Comparison of ENCODE assay signal across 9 cellular contexts in genomic region chr4:15400911-15401671, GRCh38. TPM values are rescaled to one million over a fixed set of nuclear protein-coding genes. Genes with fewer than 3 reads are reported as not detected.
DNase-seq lines count a peak whose midpoint lies in the region; ATAC-seq and FAIRE-seq lines count a peak whose summit lies in the region.
"Had no signal": no experiment of that assay in that cellular context is flagged by ENCODE, and none has a peak within 500 bp of the region (broad histone marks: within the 10 kb centered on the region; RNA-seq: fewer than 3 reads in every experiment).

No MANE protein-coding gene starts in this region.

- no peaks in the 10 kb centered on the region for H3K36me3 Mint-ChIP-seq in natural killer cell treated with Interleukin-12 subunit alpha and Interleukin-12 subunit beta and Interleukin-15 and Interleukin-18, amount 100 ng/mL, for 72 hours

- H3K9me3 Mint-ChIP-seq in natural killer cell treated with Interleukin-12 subunit alpha and Interleukin-12 subunit beta and Interleukin-15 and Interleukin-18, amount 100 ng/mL, for 72 hours: no peaks in the 10 kb centered on the region

- DNase-seq in GM03348 (ENCODE audit: low spot score): peak; percentile 88
- peak; percentile 55 to 59 for DNase-seq in SJSA1 (ENCODE audit: low read depth in 1 of 2, low spot score in 2 of 2)
- no peak for DNase-seq in natural killer cell treated with Interleukin-12 subunit alpha and Interleukin-12 subunit beta and Interleukin-15 and Interleukin-18, amount 100 ng/mL, for 72 hours (ENCODE audit: low spot score)
- no peak for DNase-seq in DMS153 treated with DMSO at 0.1 percent for 48 hours (lab: John Stamatoyannopoulos, UW; ENCODE audit: unreplicated experiment)
- DNase-seq in COR-L47 (lab: John Stamatoyannopoulos, UW): no peak
- DNase-seq in middle frontal gyrus (ENCODE audit: extremely low spot score, low spot score): no peak

- peak; percentile 91 for FAIRE-seq in endometrium (lab: Jason Lieb, UNC)

- no peak overlapping the region for H3K4me3 ChIP-seq in SJSA1

- H3K27ac Mint-ChIP-seq in natural killer cell treated with Interleukin-12 subunit alpha and Interleukin-12 subunit beta and Interleukin-15 and Interleukin-18, amount 100 ng/mL, for 72 hours: peak overlapping the region; percentile 42 to 48

- ATAC-seq in HG02938 (IDR thresholded peaks at IDR 0.05; ENCODE audit: unreplicated experiment): peak; percentile 45
- peak; percentile 76 to 81 for ATAC-seq in natural killer cell treated with Interleukin-12 subunit alpha and Interleukin-12 subunit beta and Interleukin-15 and Interleukin-18, amount 100 ng/mL, for 72 hours

- peak overlapping the region; percentile 67 for H3K27ac ChIP-seq in SJSA1

- peaks cover 17 to 29% of the 10 kb centered on the region in 2 donors for H3K4me1 Mint-ChIP-seq in natural killer cell treated with Interleukin-12 subunit alpha and Interleukin-12 subunit beta and Interleukin-15 and Interleukin-18, amount 100 ng/mL, for 72 hours (ENCODE audit: low read depth in 2 of 2)

- peaks cover 33% of the 10 kb centered on the region for H3K4me1 ChIP-seq in SJSA1 (replicated peaks)

- no peaks in the 10 kb centered on the region for H3K27me3 ChIP-seq in SJSA1 (replicated peaks)

- H3K36me3 ChIP-seq in SJSA1: no peaks in the 10 kb centered on the region

- H3K9me3 ChIP-seq in SJSA1 (replicated peaks): no peaks in the 10 kb centered on the region

- peaks cover 0 to 2% of the 10 kb centered on the region in 2 donors for H3K27me3 Mint-ChIP-seq in natural killer cell treated with Interleukin-12 subunit alpha and Interleukin-12 subunit beta and Interleukin-15 and Interleukin-18, amount 100 ng/mL, for 72 hours

- H3K4me3 Mint-ChIP-seq in natural killer cell treated with Interleukin-12 subunit alpha and Interleukin-12 subunit beta and Interleukin-15 and Interleukin-18, amount 100 ng/mL, for 72 hours: peak overlapping the region; percentile 76

RNA-seq across cellular contexts. Expression of gene C1QTNF7, which starts 26.7 kb away (rescaled TPM):
- total RNA-seq in SJSA1 (2014; rRNA removed; shearing (Covaris generic)): not detected in 2 replicates
- not detected for total RNA-seq in natural killer cell treated with Interleukin-12 subunit alpha and Interleukin-12 subunit beta and Interleukin-15 and Interleukin-18, amount 100 ng/mL, for 72 hours
- total RNA-seq: lung microvascular endothelial cell had no signal

Comparison
In these comparisons a context has a peak if more than half of its experiments do, and no peak if none do; other contexts are left out.
1. DNase-seq: peak in GM03348 (single experiment) and SJSA1 (2 of 2); none in natural killer cell treated with Interleukin-12 subunit alpha and Interleukin-12 subunit beta and Interleukin-15 and Interleukin-18, amount 100 ng/mL, for 72 hours (single experiment), DMS153 treated with DMSO at 0.1 percent for 48 hours (single experiment), COR-L47 (single experiment) and middle frontal gyrus (single experiment).